ENCODE assay signal across 19 cellular contexts in the genomic region with DNA sequence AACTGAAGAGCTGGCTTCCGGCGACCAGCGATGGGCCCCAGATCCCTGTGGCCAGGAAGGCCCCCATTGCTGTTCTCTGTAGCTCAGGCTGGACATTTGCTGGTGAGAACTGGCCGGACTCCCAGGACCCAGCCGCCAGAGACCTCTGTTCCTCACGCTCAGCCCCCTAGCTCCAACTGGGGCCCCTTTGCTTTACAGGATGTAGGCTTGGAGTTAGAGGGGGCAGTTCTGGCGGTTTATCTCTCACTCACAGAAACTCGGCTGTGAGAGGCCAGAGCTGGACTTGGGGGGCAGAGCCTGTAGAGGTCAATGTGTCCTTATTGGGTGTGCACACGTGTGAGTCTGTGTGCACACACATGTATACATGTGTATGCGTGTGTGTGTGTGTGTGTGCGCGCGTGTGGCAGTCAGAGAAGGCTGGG. TPM values are rescaled to one million over a fixed set of nuclear protein-coding genes. Genes with fewer than 3 reads are reported as not detected.
DNase-seq lines count a peak whose midpoint lies in the region; ATAC-seq and TF ChIP-seq lines count a peak whose summit lies in the region.
"Had no signal": no experiment of that assay in that cellular context is flagged by ENCODE, and none has a peak within 500 bp of the region (broad histone marks: within the 10 kb centered on the region; RNA-seq: fewer than 3 reads in every experiment).

No MANE protein-coding gene starts in this region.

- H3K4me3 Mint-ChIP-seq in activated naive CD8-positive, alpha-beta T cell treated with anti-CD3 and anti-CD28 coated beads, Interleukin-2, amount 50 U/mL, for 24 hours = no peak overlapping the region
- no peak overlapping the region for H3K4me3 Mint-ChIP-seq in activated naive CD8-positive, alpha-beta T cell treated with anti-CD3 and anti-CD28 coated beads for 36 hours
- H3K4me3 Mint-ChIP-seq in activated B cell treated with CpG ODN at 0.5 μM for 24 hours = peak overlapping the region; percentile 58
- H3K4me3 Mint-ChIP-seq in nephron = peak overlapping the region in 2 of 3 experiments; percentile 33 to 72
- H3K4me3 Mint-ChIP-seq: naive thymus-derived CD8-positive, alpha-beta T cell; T-helper 17 cell; WTC11 had no signal

- intact Hi-C loops in activated B cell treated with CpG ODN at 0.5 μM for 24 hours (cut with micrococcal nuclease) = no loop called here
- intact Hi-C loops in testis (cut with DNase I; ENCODE audit: low total_unique reads) = no loop called here

- no peak for TF ChIP-seq POLR2A in testis (IDR thresholded peaks at IDR 0.05)

- WGBS in testis, 2 donors = 40 to 70% methylated on average over 1 to 13 of the region's 13 CpGs

- H3K9me3 Mint-ChIP-seq in activated naive CD8-positive, alpha-beta T cell treated with anti-CD3 and anti-CD28 coated beads, Interleukin-2, amount 50 U/mL, for 24 hours = no peaks in the 10 kb centered on the region
- H3K9me3 Mint-ChIP-seq in activated naive CD8-positive, alpha-beta T cell treated with anti-CD3 and anti-CD28 coated beads for 36 hours = no peaks in the 10 kb centered on the region
- H3K9me3 Mint-ChIP-seq in activated B cell treated with CpG ODN at 0.5 μM for 24 hours = no peaks in the 10 kb centered on the region
- no peaks in the 10 kb centered on the region for H3K9me3 Mint-ChIP-seq in nephron
- H3K9me3 Mint-ChIP-seq: naive thymus-derived CD8-positive, alpha-beta T cell; WTC11 had no signal

- CTCF ChIA-PET in activated B cell treated with CpG ODN at 0.5 μM for 24 hours (lab: Charles Lee) = no interaction called here

- no peak for TF ChIP-seq CTCF in activated B cell treated with CpG ODN at 0.5 μM for 24 hours (IDR thresholded peaks at IDR 0.05)
- no peak for TF ChIP-seq CTCF in nephron (IDR thresholded peaks at IDR 0.05; ENCODE audit: unreplicated experiment in 3 of 3)
- TF ChIP-seq CTCF in testis (IDR thresholded peaks at IDR 0.05) = no peak

- peaks cover 18% of the 10 kb centered on the region for H3K4me1 Mint-ChIP-seq in activated naive CD8-positive, alpha-beta T cell treated with anti-CD3 and anti-CD28 coated beads, Interleukin-2, amount 50 U/mL, for 24 hours
- H3K4me1 Mint-ChIP-seq in activated naive CD8-positive, alpha-beta T cell treated with anti-CD3 and anti-CD28 coated beads for 36 hours = peaks cover 14% of the 10 kb centered on the region
- H3K4me1 Mint-ChIP-seq in activated B cell treated with CpG ODN at 0.5 μM for 24 hours (peaks cover 24% of the 10 kb centered on the region), nephron (peaks cover 29% of the 10 kb centered on the region)
- H3K4me1 Mint-ChIP-seq: T-helper 17 cell had no signal

- H3K4me1 ChIP-seq in testis = peaks cover 24% of the 10 kb centered on the region
- H3K4me1 ChIP-seq: foreskin keratinocyte had no signal

- no peak overlapping the region for H3K4me3 ChIP-seq in testis

- no peak for ATAC-seq in activated naive CD8-positive, alpha-beta T cell treated with anti-CD3 and anti-CD28 coated beads, Interleukin-2, amount 50 U/mL, for 24 hours
- ATAC-seq in activated B cell treated with CpG ODN at 0.5 μM for 24 hours (ENCODE audit: low read depth) (no peak), GM18873 (IDR thresholded peaks at IDR 0.05; ENCODE audit: low FRiP score, unreplicated experiment) (no peak)
- ATAC-seq: foreskin keratinocyte; naive thymus-derived CD8-positive, alpha-beta T cell; T-helper 17 cell; WTC11 had no signal

- peaks cover 2% of the 10 kb centered on the region for H3K27me3 Mint-ChIP-seq in activated naive CD8-positive, alpha-beta T cell treated with anti-CD3 and anti-CD28 coated beads, Interleukin-2, amount 50 U/mL, for 24 hours
- H3K27me3 Mint-ChIP-seq in activated naive CD8-positive, alpha-beta T cell treated with anti-CD3 and anti-CD28 coated beads for 36 hours = peaks cover 3% of the 10 kb centered on the region
- H3K27me3 Mint-ChIP-seq in activated B cell treated with CpG ODN at 0.5 μM for 24 hours (no peaks in the 10 kb centered on the region), nephron (ENCODE audit: low read depth) (peaks cover 22% of the 10 kb centered on the region)

- POLR2A ChIA-PET in activated B cell treated with CpG ODN at 0.5 μM for 24 hours (lab: Charles Lee) = interaction anchor here (0.8 to 2.8 kb wide), 2 partner anchors 10 to 142 kb away, joined by 4 to 11 read pairs; no protein-coding TSS in a partner anchor

- no peaks in the 10 kb centered on the region for H3K36me3 Mint-ChIP-seq in activated naive CD8-positive, alpha-beta T cell treated with anti-CD3 and anti-CD28 coated beads, Interleukin-2, amount 50 U/mL, for 24 hours (ENCODE audit: low read depth)
- no peaks in the 10 kb centered on the region for H3K36me3 Mint-ChIP-seq in activated naive CD8-positive, alpha-beta T cell treated with anti-CD3 and anti-CD28 coated beads for 36 hours
- H3K36me3 Mint-ChIP-seq in activated B cell treated with CpG ODN at 0.5 μM for 24 hours (ENCODE audit: low read depth) (no peaks in the 10 kb centered on the region), nephron (ENCODE audit: low read depth) (peaks cover 3% of the 10 kb centered on the region)
- H3K36me3 Mint-ChIP-seq: naive thymus-derived CD8-positive, alpha-beta T cell; WTC11 had no signal

- no peak for DNase-seq in activated naive CD8-positive, alpha-beta T cell treated with anti-CD3 and anti-CD28 coated beads, Interleukin-2, amount 50 U/mL, for 24 hours
- DNase-seq in activated naive CD8-positive, alpha-beta T cell treated with anti-CD3 and anti-CD28 coated beads for 36 hours = no peak
- no peak for DNase-seq in activated B cell treated with CpG ODN at 0.5 μM for 24 hours
- DNase-seq in testis = no peak
- no peak for DNase-seq in NCI-H2029 (lab: John Stamatoyannopoulos, UW)
- DNase-seq in NCI-H69 (lab: John Stamatoyannopoulos, UW) = no peak
- DNase-seq: activated effector memory CD4-positive, alpha-beta T cell treated with anti-CD3 and anti-CD28 coated beads, Interleukin-2, amount 50 U/mL, for 16 hours; DMS79; foreskin keratinocyte; naive thymus-derived CD8-positive, alpha-beta T cell; NCI-H1436; NCI-H345; Right ventricle myocardium superior; stimulated activated CD4-positive, alpha-beta T cell treated with anti-CD3 and anti-CD28 coated beads, Interleukin-1b, Interleukin-23, amount 100 ng/mL, for 48 hours; T-helper 17 cell had no signal

- H3K27ac ChIP-seq in testis = peak overlapping the region; percentile 65 to 86
- H3K27ac ChIP-seq: foreskin keratinocyte had no signal

- no peaks in the 10 kb centered on the region for H3K9me3 ChIP-seq in testis

- H3K27me3 ChIP-seq in testis = no peaks in the 10 kb centered on the region

- H3K36me3 ChIP-seq in testis (ENCODE audit: low read depth, missing control alignments) = no peaks in the 10 kb centered on the region

- H3K27ac Mint-ChIP-seq in activated naive CD8-positive, alpha-beta T cell treated with anti-CD3 and anti-CD28 coated beads, Interleukin-2, amount 50 U/mL, for 24 hours = peak overlapping the region; percentile 35
- H3K27ac Mint-ChIP-seq in activated naive CD8-positive, alpha-beta T cell treated with anti-CD3 and anti-CD28 coated beads for 36 hours = no peak overlapping the region
- H3K27ac Mint-ChIP-seq in activated B cell treated with CpG ODN at 0.5 μM for 24 hours (peak overlapping the region; percentile 77), nephron (peak overlapping the region; percentile 87 to 100 (median 98))
- H3K27ac Mint-ChIP-seq: naive thymus-derived CD8-positive, alpha-beta T cell; T-helper 17 cell; WTC11 had no signal

RNA-seq across cellular contexts. Expression of gene SMIM38, which starts 0.5 kb away (rescaled TPM):
- total RNA-seq in activated naive CD8-positive, alpha-beta T cell treated with anti-CD3 and anti-CD28 coated beads for 36 hours = under 1 TPM; 0.19 to 0.20 TPM
- total RNA-seq in activated B cell treated with CpG ODN at 0.5 μM for 24 hours (2.2 and 2.7 TPM in 2 replicates), testis (1 to 10 TPM; 3.9 to 8.8 TPM)
- 3.3 TPM for polyA plus RNA-seq in testis (ENCODE audit: insufficient read depth, low read depth, low replicate concordance)
- total RNA-seq: foreskin keratinocyte, HT-29, Right ventricle myocardium superior had no signal
- polyA plus RNA-seq: foreskin keratinocyte had no signal

Comparison
In these comparisons a context has a peak if more than half of its experiments do, and no peak if none do; other contexts are left out.
1. H3K4me3 Mint-ChIP-seq: peak in activated B cell treated with CpG ODN at 0.5 μM for 24 hours (single experiment) and nephron (2 of 3); none in activated naive CD8-positive, alpha-beta T cell treated with anti-CD3 and anti-CD28 coated beads, Interleukin-2, amount 50 U/mL, for 24 hours (single experiment) and activated naive CD8-positive, alpha-beta T cell treated with anti-CD3 and anti-CD28 coated beads for 36 hours (single experiment).